In genomic region chr2:123453772-123454171, GRCh38 we compare ENCODE assay signal across 2 cellular contexts.
TF ChIP-seq lines count a peak whose summit lies in the region.

No MANE protein-coding gene starts in this region.

TF ChIP-seq in GM23338, 12 proteins besides CTCF, POLR2A, EP300 and RAD21:
- no peak for TF ChIP-seq STAT1 (IDR thresholded peaks at IDR 0.05; ENCODE audit: unreplicated experiment)
- TF ChIP-seq CREB1 (CRISPR knock-in tag; IDR thresholded peaks at IDR 0.05; ENCODE audit: low read depth) = no peak

TF ChIP-seq in H1, 55 proteins besides CTCF, POLR2A, EP300 and RAD21:
- TF ChIP-seq KDM4A (IDR thresholded peaks at IDR 0.05; ENCODE audit: low read depth, low read length, severe bottlenecking) (no peak), NRF1 (IDR thresholded peaks at IDR 0.05; ENCODE audit: low read depth, low read length) (no peak), HDAC6 (IDR thresholded peaks at IDR 0.05; ENCODE audit: low read depth, low read length) (no peak), PHF8 (conservative IDR thresholded peaks at IDR 0.05; ENCODE audit: low read depth, low read length) (no peak), TBP (IDR thresholded peaks at IDR 0.05; ENCODE audit: low read depth, low read length) (no peak), CTBP2 (IDR thresholded peaks at IDR 0.05; ENCODE audit: borderline replicate concordance, insufficient read depth, insufficient read length, low read length) (no peak), TAF7 (optimal IDR thresholded peaks at IDR 0.05; ENCODE audit: borderline replicate concordance, low read depth, low read length) (no peak), TCF12 (IDR thresholded peaks at IDR 0.05; ENCODE audit: low read depth, low read length) (no peak), CBX5 (IDR thresholded peaks at IDR 0.05; ENCODE audit: low read depth, low read length) (no peak), GTF2F1 (IDR thresholded peaks at IDR 0.05; ENCODE audit: borderline replicate concordance, low read depth, low read length) (no peak)
- TF ChIP-seq, protein P1, sequence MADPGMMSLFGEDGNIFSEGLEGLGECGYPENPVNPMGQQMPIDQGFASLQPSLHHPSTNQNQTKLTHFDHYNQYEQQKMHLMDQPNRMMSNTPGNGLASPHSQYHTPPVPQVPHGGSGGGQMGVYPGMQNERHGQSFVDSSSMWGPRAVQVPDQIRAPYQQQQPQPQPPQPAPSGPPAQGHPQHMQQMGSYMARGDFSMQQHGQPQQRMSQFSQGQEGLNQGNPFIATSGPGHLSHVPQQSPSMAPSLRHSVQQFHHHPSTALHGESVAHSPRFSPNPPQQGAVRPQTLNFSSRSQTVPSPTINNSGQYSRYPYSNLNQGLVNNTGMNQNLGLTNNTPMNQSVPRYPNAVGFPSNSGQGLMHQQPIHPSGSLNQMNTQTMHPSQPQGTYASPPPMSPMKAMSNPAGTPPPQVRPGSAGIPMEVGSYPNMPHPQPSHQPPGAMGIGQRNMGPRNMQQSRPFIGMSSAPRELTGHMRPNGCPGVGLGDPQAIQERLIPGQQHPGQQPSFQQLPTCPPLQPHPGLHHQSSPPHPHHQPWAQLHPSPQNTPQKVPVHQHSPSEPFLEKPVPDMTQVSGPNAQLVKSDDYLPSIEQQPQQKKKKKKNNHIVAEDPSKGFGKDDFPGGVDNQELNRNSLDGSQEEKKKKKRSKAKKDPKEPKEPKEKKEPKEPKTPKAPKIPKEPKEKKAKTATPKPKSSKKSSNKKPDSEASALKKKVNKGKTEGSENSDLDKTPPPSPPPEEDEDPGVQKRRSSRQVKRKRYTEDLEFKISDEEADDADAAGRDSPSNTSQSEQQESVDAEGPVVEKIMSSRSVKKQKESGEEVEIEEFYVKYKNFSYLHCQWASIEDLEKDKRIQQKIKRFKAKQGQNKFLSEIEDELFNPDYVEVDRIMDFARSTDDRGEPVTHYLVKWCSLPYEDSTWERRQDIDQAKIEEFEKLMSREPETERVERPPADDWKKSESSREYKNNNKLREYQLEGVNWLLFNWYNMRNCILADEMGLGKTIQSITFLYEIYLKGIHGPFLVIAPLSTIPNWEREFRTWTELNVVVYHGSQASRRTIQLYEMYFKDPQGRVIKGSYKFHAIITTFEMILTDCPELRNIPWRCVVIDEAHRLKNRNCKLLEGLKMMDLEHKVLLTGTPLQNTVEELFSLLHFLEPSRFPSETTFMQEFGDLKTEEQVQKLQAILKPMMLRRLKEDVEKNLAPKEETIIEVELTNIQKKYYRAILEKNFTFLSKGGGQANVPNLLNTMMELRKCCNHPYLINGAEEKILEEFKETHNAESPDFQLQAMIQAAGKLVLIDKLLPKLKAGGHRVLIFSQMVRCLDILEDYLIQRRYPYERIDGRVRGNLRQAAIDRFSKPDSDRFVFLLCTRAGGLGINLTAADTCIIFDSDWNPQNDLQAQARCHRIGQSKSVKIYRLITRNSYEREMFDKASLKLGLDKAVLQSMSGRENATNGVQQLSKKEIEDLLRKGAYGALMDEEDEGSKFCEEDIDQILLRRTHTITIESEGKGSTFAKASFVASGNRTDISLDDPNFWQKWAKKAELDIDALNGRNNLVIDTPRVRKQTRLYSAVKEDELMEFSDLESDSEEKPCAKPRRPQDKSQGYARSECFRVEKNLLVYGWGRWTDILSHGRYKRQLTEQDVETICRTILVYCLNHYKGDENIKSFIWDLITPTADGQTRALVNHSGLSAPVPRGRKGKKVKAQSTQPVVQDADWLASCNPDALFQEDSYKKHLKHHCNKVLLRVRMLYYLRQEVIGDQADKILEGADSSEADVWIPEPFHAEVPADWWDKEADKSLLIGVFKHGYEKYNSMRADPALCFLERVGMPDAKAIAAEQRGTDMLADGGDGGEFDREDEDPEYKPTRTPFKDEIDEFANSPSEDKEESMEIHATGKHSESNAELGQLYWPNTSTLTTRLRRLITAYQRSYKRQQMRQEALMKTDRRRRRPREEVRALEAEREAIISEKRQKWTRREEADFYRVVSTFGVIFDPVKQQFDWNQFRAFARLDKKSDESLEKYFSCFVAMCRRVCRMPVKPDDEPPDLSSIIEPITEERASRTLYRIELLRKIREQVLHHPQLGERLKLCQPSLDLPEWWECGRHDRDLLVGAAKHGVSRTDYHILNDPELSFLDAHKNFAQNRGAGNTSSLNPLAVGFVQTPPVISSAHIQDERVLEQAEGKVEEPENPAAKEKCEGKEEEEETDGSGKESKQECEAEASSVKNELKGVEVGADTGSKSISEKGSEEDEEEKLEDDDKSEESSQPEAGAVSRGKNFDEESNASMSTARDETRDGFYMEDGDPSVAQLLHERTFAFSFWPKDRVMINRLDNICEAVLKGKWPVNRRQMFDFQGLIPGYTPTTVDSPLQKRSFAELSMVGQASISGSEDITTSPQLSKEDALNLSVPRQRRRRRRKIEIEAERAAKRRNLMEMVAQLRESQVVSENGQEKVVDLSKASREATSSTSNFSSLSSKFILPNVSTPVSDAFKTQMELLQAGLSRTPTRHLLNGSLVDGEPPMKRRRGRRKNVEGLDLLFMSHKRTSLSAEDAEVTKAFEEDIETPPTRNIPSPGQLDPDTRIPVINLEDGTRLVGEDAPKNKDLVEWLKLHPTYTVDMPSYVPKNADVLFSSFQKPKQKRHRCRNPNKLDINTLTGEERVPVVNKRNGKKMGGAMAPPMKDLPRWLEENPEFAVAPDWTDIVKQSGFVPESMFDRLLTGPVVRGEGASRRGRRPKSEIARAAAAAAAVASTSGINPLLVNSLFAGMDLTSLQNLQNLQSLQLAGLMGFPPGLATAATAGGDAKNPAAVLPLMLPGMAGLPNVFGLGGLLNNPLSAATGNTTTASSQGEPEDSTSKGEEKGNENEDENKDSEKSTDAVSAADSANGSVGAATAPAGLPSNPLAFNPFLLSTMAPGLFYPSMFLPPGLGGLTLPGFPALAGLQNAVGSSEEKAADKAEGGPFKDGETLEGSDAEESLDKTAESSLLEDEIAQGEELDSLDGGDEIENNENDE (IDR thresholded peaks at IDR 0.05; ENCODE audit: insufficient replicate concordance, low read length) = no peak
TF ChIP-seq in H1: peak in this region for 0.
